Comparison of ENCODE assay signal across 21 cellular contexts in genomic region chr1:80722611-80723010, GRCh38.
A peak's percentile ranks its signal among the peaks of the same experiment; 100 is the strongest.
DNase-seq lines count a peak whose midpoint lies in the region; ATAC-seq and TF ChIP-seq lines count a peak whose summit lies in the region.
"Had no signal": no experiment of that assay in that cellular context is flagged by ENCODE, and none has a peak within 500 bp of the region (broad histone marks: within the 10 kb centered on the region; RNA-seq: fewer than 3 reads in every experiment).

No MANE protein-coding gene starts in this region.

- no peaks in the 10 kb centered on the region for H3K9me3 ChIP-seq in sigmoid colon
- H3K9me3 ChIP-seq: BLaER1, Caco-2, HAP-1 had no signal

- H3K4me1 ChIP-seq in sigmoid colon = no peaks in the 10 kb centered on the region
- H3K4me1 ChIP-seq: BLaER1, Caco-2, HAP-1 had no signal

- no peak for TF ChIP-seq EP300 in sigmoid colon (IDR thresholded peaks at IDR 0.05)

- no peak overlapping the region for H3K4me3 ChIP-seq in sigmoid colon
- H3K4me3 ChIP-seq: BLaER1, HAP-1 had no signal

- 87 to 91% methylated on average over 2 of the region's 2 CpGs for WGBS in sigmoid colon, 2 donors

- H3K36me3 ChIP-seq in sigmoid colon = no peaks in the 10 kb centered on the region
- H3K36me3 ChIP-seq: BLaER1, HAP-1 had no signal

- no peak overlapping the region for H3K27ac ChIP-seq in sigmoid colon
- H3K27ac ChIP-seq: 22Rv1, BLaER1, C4-2B had no signal

- ATAC-seq in Right ventricle myocardium superior (ENCODE audit: poor library complexity) (no peak), esophagus mucosa (peak; percentile 17), HG03565 (IDR thresholded peaks at IDR 0.05; ENCODE audit: unreplicated experiment) (no peak)
- ATAC-seq: CD8-positive, alpha-beta T cell had no signal

- intact Hi-C loops in Right ventricle myocardium superior (cut with DNase I) (no loop called here), cardiac septum (cut with DNase I) (no loop called here), sigmoid colon (cut with DNase I) (no loop called here)

- DNase-seq in Right ventricle myocardium superior (peak; percentile 20), cardiac septum (ENCODE audit: low spot score) (no peak), D341Med (ENCODE audit: low spot score) (peak; percentile 5), sigmoid colon (peak; percentile 33), NCI-H226 (no peak), DMS153 (lab: John Stamatoyannopoulos, UW) (no peak)
- DNase-seq: Caco-2; CD4-positive, CD25-positive, alpha-beta regulatory T cell; DMS 273 treated with DMSO at 0.1 percent for 48 hours; DMS53; DMS79 treated with DMSO at 0.1 percent for 48 hours; GF-D8; GOT3; HFFc6 had no signal

- no peak for TF ChIP-seq POLR2A in sigmoid colon (IDR thresholded peaks at IDR 0.05)

- no peaks in the 10 kb centered on the region for H3K27me3 ChIP-seq in sigmoid colon
- H3K27me3 ChIP-seq: BLaER1 had no signal

- no peak for TF ChIP-seq CTCF in sigmoid colon (IDR thresholded peaks at IDR 0.05)

Comparison
In these comparisons a context has a peak if more than half of its experiments do, and no peak if none do; other contexts are left out.
1. DNase-seq: peak in Right ventricle myocardium superior (single experiment), D341Med (single experiment) and sigmoid colon (single experiment); none in cardiac septum (single experiment), NCI-H226 (single experiment) and DMS153 (single experiment).